ENCODE assay signal across 8 cellular contexts in the genomic region with DNA sequence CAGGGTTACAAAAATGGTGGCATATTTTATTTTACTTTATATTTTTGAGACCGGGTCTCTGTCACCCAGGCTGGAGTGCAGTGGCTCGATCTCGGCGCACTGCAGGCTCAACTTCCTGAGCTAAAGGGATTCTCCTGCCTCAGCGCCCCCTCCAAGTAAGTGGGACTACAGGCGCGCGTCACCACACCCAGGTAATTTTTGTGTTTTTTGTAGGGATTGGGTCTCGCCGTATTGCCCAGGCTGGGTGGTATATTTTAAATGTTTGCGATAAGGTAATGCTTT. TPM values are rescaled to one million over a fixed set of nuclear protein-coding genes. Genes with fewer than 3 reads are reported as not detected.
DNase-seq lines count a peak whose midpoint lies in the region; TF ChIP-seq lines count a peak whose summit lies in the region.

No MANE protein-coding gene starts in this region.

- POLR2A ChIA-PET in BJ (lab: Charles Lee), result interaction anchor here (0.5 to 1.8 kb wide), 7 partner anchors 11 to 402 kb away, joined by 3 to 19 read pairs (median 3); a partner anchor contains a TSS

- H3K27me3 ChIP-seq in BJ (ENCODE audit: control insufficient read depth, insufficient read depth, low read length) (no peaks in the 10 kb centered on the region), neural cell (ENCODE audit: insufficient read depth, low read depth, low read length) (peaks cover 63% of the 10 kb centered on the region)

- no peak overlapping the region for H3K4me2 ChIP-seq in neural cell (ENCODE audit: low read length)

- TF ChIP-seq CTCF in BJ (IDR thresholded peaks at IDR 0.05; ENCODE audit: insufficient read depth, low read depth, low read length) (no peak), LNCaP clone FGC (IDR thresholded peaks at IDR 0.05; ENCODE audit: control insufficient read depth, extremely low read depth, insufficient read depth) (no peak), chondrocyte (IDR thresholded peaks at IDR 0.05) (no peak), neural cell (IDR thresholded peaks at IDR 0.05; ENCODE audit: poor library complexity, severe bottlenecking) (no peak)

- H3K27ac Mint-ChIP-seq in chondrocyte (ENCODE audit: unreplicated experiment), result no peak overlapping the region

- peaks cover 2% of the 10 kb centered on the region; the same call in 1 of the 2 replicates for H3K36me3 ChIP-seq in BJ (ENCODE audit: control insufficient read depth, insufficient read depth, low read length)
- no peaks in the 10 kb centered on the region for H3K36me3 ChIP-seq in neural cell (ENCODE audit: insufficient read depth, low read length)

- DNase-seq in BJ (ENCODE audit: low read depth) (no peak), LNCaP clone FGC (ENCODE audit: low read depth) (no peak), chondrocyte (ENCODE audit: low spot score) (no peak), DMS153 (lab: John Stamatoyannopoulos, UW) (no peak), NCI-H1930 (lab: John Stamatoyannopoulos, UW) (no peak), SHP77 (lab: John Stamatoyannopoulos, UW) (no peak), SW 1271 (lab: John Stamatoyannopoulos, UW) (no peak)

- H3K9me3 ChIP-seq in neural cell (ENCODE audit: low read length), result no peaks in the 10 kb centered on the region

- peaks cover 47% of the 10 kb centered on the region for H3K4me1 Mint-ChIP-seq in chondrocyte (ENCODE audit: low read depth)

- H3K27me3 Mint-ChIP-seq in chondrocyte (ENCODE audit: low read depth), result no peaks in the 10 kb centered on the region

- H3K79me2 ChIP-seq in neural cell (replicated peaks; ENCODE audit: insufficient read depth, low read length), result no peaks in the 10 kb centered on the region

- no peak overlapping the region for H3K27ac ChIP-seq in neural cell (ENCODE audit: low read length)

- no peaks in the 10 kb centered on the region for H4K20me1 ChIP-seq in neural cell (ENCODE audit: insufficient read depth)

- H3K9ac ChIP-seq in neural cell (ENCODE audit: low read length), result no peak overlapping the region

- H3K36me3 Mint-ChIP-seq in chondrocyte (ENCODE audit: low read depth), result no peaks in the 10 kb centered on the region

- no peak for TF ChIP-seq RAD21 in neural cell (conservative IDR thresholded peaks at IDR 0.05)

- TF ChIP-seq EP300 in neural cell (conservative IDR thresholded peaks at IDR 0.05; ENCODE audit: poor library complexity, severe bottlenecking), result no peak

- CTCF ChIA-PET in BJ (lab: Yijun Ruan, JAX), result interaction anchor here (0.8 to 11.3 kb wide), 4 partner anchors 11 to 189 kb away, joined by 3 to 130 read pairs (median 6); a partner anchor contains a TSS

- no peaks in the 10 kb centered on the region for H3F3A ChIP-seq in neural cell (ENCODE audit: insufficient read depth, low read length, poor library complexity, severe bottlenecking)

- no peak overlapping the region for H2AFZ ChIP-seq in neural cell (ENCODE audit: low read depth, low read length)

- H3K9me2 ChIP-seq in neural cell (ENCODE audit: insufficient read depth, low read length), result no peaks in the 10 kb centered on the region

- peak overlapping the region; percentile 86; the same call in 1 of the 2 replicates for H3K4me3 ChIP-seq in BJ (ENCODE audit: low read depth, low read length)
- peak overlapping the region; percentile 46 for H3K4me3 ChIP-seq in LNCaP clone FGC (ENCODE audit: low read depth, low read length)
- H3K4me3 ChIP-seq in neural cell (ENCODE audit: low read length), result peak overlapping the region; percentile 67

- H3K9me3 Mint-ChIP-seq in chondrocyte (ENCODE audit: low read depth), result no peaks in the 10 kb centered on the region

- H3K4me3 Mint-ChIP-seq in chondrocyte (ENCODE audit: unreplicated experiment), result peak overlapping the region; percentile 50

TF ChIP-seq in neural cell, 6 proteins besides CTCF, POLR2A, EP300 and RAD21:
- no peak for TF ChIP-seq TAF1 (IDR thresholded peaks at IDR 0.05; ENCODE audit: low read depth)
- no peak for TF ChIP-seq SMC3 (conservative IDR thresholded peaks at IDR 0.05; ENCODE audit: poor library complexity)
- TF ChIP-seq EZH2 (IDR thresholded peaks at IDR 0.05; ENCODE audit: borderline replicate concordance, insufficient read depth, low read length, poor library complexity, severe bottlenecking), result peak; percentile 21
TF ChIP-seq in neural cell: peak in this region for 1.

RNA-seq across cellular contexts. Expression of a gene that starts 0.7 kb away (rescaled TPM):
- polyA plus RNA-seq in BJ (2011; rRNA removed) (8.2 and 10.3 TPM in 2 replicates), neural cell (0.68 TPM in 1 of 2 replicates, not detected in the other)
- 9.4 and 15.9 TPM in 2 replicates for polyA minus RNA-seq in BJ (2011; rRNA and poly(A)+ RNA removed)
- total RNA-seq in chondrocyte, result 5.8 to 12.3 TPM (median 7.5 TPM) in 3 replicates
- polyA minus RNA-seq in neural cell, result not detected in 2 replicates

RNA-seq across cellular contexts. Expression of a gene that starts 10.4 kb away (rescaled TPM):
- polyA plus RNA-seq in BJ (2011; rRNA removed) (23.7 and 33.4 TPM in 2 replicates), neural cell (28.5 TPM in 2 replicates)
- 2.7 and 3.3 TPM in 2 replicates for polyA minus RNA-seq in BJ (2011; rRNA and poly(A)+ RNA removed)
- total RNA-seq in chondrocyte, result 23.4 to 31.6 TPM (median 26.6 TPM) in 3 replicates
- polyA minus RNA-seq in neural cell, result 14.1 and 15.3 TPM in 2 replicates

RNA-seq across cellular contexts. Expression of a gene that starts 12.6 kb away (rescaled TPM):
- polyA plus RNA-seq in BJ (2011; rRNA removed) (136 and 199 TPM in 2 replicates), neural cell (248 and 284 TPM in 2 replicates)
- 99.3 and 128 TPM in 2 replicates for polyA minus RNA-seq in BJ (2011; rRNA and poly(A)+ RNA removed)
- total RNA-seq in chondrocyte, result 82.7 to 100 TPM (median 83.5 TPM) in 3 replicates
- 145 and 164 TPM in 2 replicates for polyA minus RNA-seq in neural cell

RNA-seq across cellular contexts. Expression of a gene that starts 18.0 kb away (rescaled TPM):
- polyA plus RNA-seq in BJ (2011; rRNA removed) (49.8 and 81.9 TPM in 2 replicates), neural cell (13.3 and 20.4 TPM in 2 replicates)
- 47.9 and 68.0 TPM in 2 replicates for polyA minus RNA-seq in BJ (2011; rRNA and poly(A)+ RNA removed)
- total RNA-seq in chondrocyte, result 68.2 to 69.8 TPM (median 68.8 TPM) in 3 replicates
- polyA minus RNA-seq in neural cell, result 16.0 and 16.6 TPM in 2 replicates

RNA-seq across cellular contexts. Expression of a gene that starts 18.4 kb away (rescaled TPM):
- polyA plus RNA-seq in BJ (2011; rRNA removed) (137 and 141 TPM in 2 replicates), neural cell (242 and 259 TPM in 2 replicates)
- polyA minus RNA-seq in BJ (2011; rRNA and poly(A)+ RNA removed), result 43.8 and 54.5 TPM in 2 replicates
- total RNA-seq in chondrocyte, result 111 to 142 TPM (median 116 TPM) in 3 replicates
- 96.9 and 99.1 TPM in 2 replicates for polyA minus RNA-seq in neural cell
